19 cellular contexts compared by ENCODE assay signal in the genomic region with DNA sequence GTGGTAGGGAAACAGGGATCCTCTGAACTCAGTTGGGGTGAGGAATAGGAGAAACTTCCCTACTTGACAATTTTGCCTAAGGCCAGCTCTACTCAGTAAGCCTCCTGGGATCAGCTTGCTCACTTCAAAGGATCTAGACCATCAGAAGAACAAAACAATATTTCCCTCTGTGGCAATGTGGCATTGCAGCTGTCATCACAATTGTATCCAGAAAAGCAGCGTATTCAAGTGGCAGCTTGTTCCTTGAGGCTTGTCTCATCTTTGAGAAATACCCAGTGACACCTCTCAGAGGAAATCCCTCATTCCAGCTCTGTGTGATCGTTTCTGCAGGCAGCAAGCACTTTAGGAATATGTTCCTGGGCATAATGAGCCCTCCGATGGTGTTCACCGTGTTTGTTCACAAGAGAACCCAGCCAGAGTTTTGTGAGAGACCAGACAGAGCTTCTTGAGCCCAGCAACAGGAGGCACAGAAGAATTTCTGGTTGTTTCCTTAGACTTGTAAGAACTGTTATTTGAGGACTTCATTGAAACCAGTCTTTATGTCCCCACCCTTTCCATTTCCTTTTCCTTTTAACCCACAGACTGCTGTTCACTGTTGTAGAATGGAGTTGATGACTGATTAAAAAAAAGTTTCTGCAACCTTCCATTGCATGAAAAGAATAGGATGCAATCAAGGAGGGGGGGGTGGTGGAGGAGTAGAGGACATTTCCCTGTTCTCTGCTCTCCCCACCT.
"Had no signal": no experiment of that assay in that cellular context is flagged by ENCODE, and none has a peak within 500 bp of the region (broad histone marks: within the 10 kb centered on the region; RNA-seq: fewer than 3 reads in every experiment).

No MANE protein-coding gene starts in this region.

- H3K27ac ChIP-seq: tibial artery had no signal

- H3K9me3 Mint-ChIP-seq: activated CD4-positive, alpha-beta memory T cell treated with anti-CD3 and anti-CD28 coated beads, Interleukin-2, amount 10 ng/mL, durations not matched to agents 7 days and 5 days; activated T-cell treated with anti-CD3 and anti-CD28 coated beads, Interleukin-2, amount 50 U/mL, for 4 hours; dendritic cell treated with granulocyte-macrophage colony-stimulating factor and Interleukin-4, amounts not matched to agents 40 ng/mL and 50 ng/mL, for 4 days; stimulated activated naive B cell treated with anti-CD40 and anti-IgM and Interleukin-4, amounts not matched to agents 10 μg/mL and 1 μg/mL and 100 μg/mL, for 72 hours had no signal

- H3K36me3 Mint-ChIP-seq: activated naive CD8-positive, alpha-beta T cell; brain; stimulated activated naive B cell treated with anti-CD40 and anti-IgM and Interleukin-4, amounts not matched to agents 10 μg/mL and 1 μg/mL and 100 μg/mL, for 72 hours had no signal

- H3K4me3 Mint-ChIP-seq: activated CD4-positive, alpha-beta memory T cell treated with anti-CD3 and anti-CD28 coated beads, Interleukin-2, amount 10 ng/mL, durations not matched to agents 7 days and 5 days; activated naive CD8-positive, alpha-beta T cell; activated T-cell treated with anti-CD3 and anti-CD28 coated beads, Interleukin-2, amount 50 U/mL, for 4 hours; brain; dendritic cell treated with granulocyte-macrophage colony-stimulating factor and Interleukin-4, amounts not matched to agents 40 ng/mL and 50 ng/mL, for 4 days; stimulated activated naive B cell treated with anti-CD40 and anti-IgM and Interleukin-4, amounts not matched to agents 10 μg/mL and 1 μg/mL and 100 μg/mL, for 72 hours had no signal

- H3K27ac Mint-ChIP-seq: activated CD4-positive, alpha-beta memory T cell treated with anti-CD3 and anti-CD28 coated beads, Interleukin-2, amount 10 ng/mL, durations not matched to agents 7 days and 5 days; activated naive CD8-positive, alpha-beta T cell; dendritic cell treated with granulocyte-macrophage colony-stimulating factor and Interleukin-4, amounts not matched to agents 40 ng/mL and 50 ng/mL, for 4 days; stimulated activated naive B cell treated with anti-CD40 and anti-IgM and Interleukin-4, amounts not matched to agents 10 μg/mL and 1 μg/mL and 100 μg/mL, for 72 hours had no signal

- H3K4me3 ChIP-seq: lung, tibial artery had no signal

- H3K36me3 ChIP-seq: tibial artery had no signal

- H3K4me1 Mint-ChIP-seq: activated CD4-positive, alpha-beta memory T cell treated with anti-CD3 and anti-CD28 coated beads, Interleukin-2, amount 10 ng/mL, durations not matched to agents 7 days and 5 days; stimulated activated naive B cell treated with anti-CD40 and anti-IgM and Interleukin-4, amounts not matched to agents 10 μg/mL and 1 μg/mL and 100 μg/mL, for 72 hours had no signal

- ATAC-seq: activated T-cell treated with anti-CD3 and anti-CD28 coated beads, Interleukin-2, amount 50 U/mL, for 4 hours; naive thymus-derived CD4-positive, alpha-beta T cell; stimulated activated naive B cell treated with anti-CD40 and anti-IgM and Interleukin-4, amounts not matched to agents 10 μg/mL and 1 μg/mL and 100 μg/mL, for 72 hours had no signal

- DNase-seq: activated CD4-positive, alpha-beta memory T cell treated with anti-CD3 and anti-CD28 coated beads, Interleukin-2, amount 10 ng/mL, durations not matched to agents 7 days and 5 days; activated CD4-positive, alpha-beta T cell treated with anti-CD3 and anti-CD28 coated beads for 1 hour; activated effector memory CD4-positive, alpha-beta T cell treated with Interleukin-2 at 50 U/mL for 16 hours; activated T-cell treated with anti-CD3 and anti-CD28 coated beads, Interleukin-2, amount 50 U/mL, for 4 hours; amygdala; effector memory CD4-positive, alpha-beta T cell; posterior cingulate gyrus; retina; stimulated activated CD4-positive, alpha-beta T cell treated with anti-CD3 and anti-CD28 coated beads, Interleukin-15, amount 100 ng/mL, for 24 hours; stimulated activated CD4-positive, alpha-beta T cell treated with anti-CD3 and anti-CD28 coated beads, Interleukin-4, amount 100 ng/mL, for 1 hour; stimulated activated naive B cell treated with anti-CD40 and anti-IgM and Interleukin-4, amounts not matched to agents 10 μg/mL and 1 μg/mL and 100 μg/mL, for 72 hours; tibial artery had no signal

- H3K27me3 Mint-ChIP-seq: activated CD4-positive, alpha-beta memory T cell treated with anti-CD3 and anti-CD28 coated beads, Interleukin-2, amount 10 ng/mL, durations not matched to agents 7 days and 5 days; activated naive CD8-positive, alpha-beta T cell; dendritic cell treated with granulocyte-macrophage colony-stimulating factor and Interleukin-4, amounts not matched to agents 40 ng/mL and 50 ng/mL, for 4 days; stimulated activated naive B cell treated with anti-CD40 and anti-IgM and Interleukin-4, amounts not matched to agents 10 μg/mL and 1 μg/mL and 100 μg/mL, for 72 hours had no signal

- H3K9me3 ChIP-seq: tibial artery had no signal

- FAIRE-seq: islet of Langerhans, urothelium cell line had no signal

- H3K27me3 ChIP-seq: tibial artery had no signal
